ENCODE assay signal across 11 cellular contexts in genomic region chr5:78747703-78748359, GRCh38.
DNase-seq lines count a peak whose midpoint lies in the region; ATAC-seq, FAIRE-seq and TF ChIP-seq lines count a peak whose summit lies in the region.
"Had no signal": no experiment of that assay in that cellular context is flagged by ENCODE, and none has a peak within 500 bp of the region (broad histone marks: within the 10 kb centered on the region; RNA-seq: fewer than 3 reads in every experiment).

No MANE protein-coding gene starts in this region.

- FAIRE-seq in astrocyte (lab: Jason Lieb, UNC): peak; percentile 98

- no peaks in the 10 kb centered on the region for H3F3A ChIP-seq in PC-3 (ENCODE audit: low read length, unreplicated experiment)

- H3K4me1 Mint-ChIP-seq in astrocyte (ENCODE audit: low read depth, unreplicated experiment): peaks cover 9% of the 10 kb centered on the region
- H3K4me1 Mint-ChIP-seq in activated naive CD4-positive, alpha-beta T cell treated with anti-CD3 and anti-CD28 coated beads, Interleukin-2, amount 10 ng/mL, durations not matched to agents 7 days and 5 days: no peaks in the 10 kb centered on the region

- H3K27ac ChIP-seq in astrocyte (ENCODE audit: low read depth, low read length) (peak overlapping the region; percentile 82), PC-3 (ENCODE audit: low read length) (no peak overlapping the region)
- H3K27ac ChIP-seq: VCaP had no signal

- no TSS peak for BruUV-seq in PC-3 (replicated peaks; lab: Mats Ljungman, UMichigan)

- H3K79me2 ChIP-seq in astrocyte (ENCODE audit: insufficient read depth, low read length) (no peaks in the 10 kb centered on the region), PC-3 (ENCODE audit: low read length) (no peaks in the 10 kb centered on the region)

- DNase-seq in ELR (ENCODE audit: low read depth) (peak; percentile 43), astrocyte (ENCODE audit: low read depth) (peak; percentile 93), globus pallidus (ENCODE audit: low spot score) (peak; percentile 54), sciatic nerve (ENCODE audit: low spot score) (no peak), PC-3 (no peak)
- DNase-seq in activated naive CD4-positive, alpha-beta T cell treated with anti-CD3 and anti-CD28 coated beads, Interleukin-2, amount 10 ng/mL, durations not matched to agents 7 days and 5 days: no peak
- DNase-seq: effector memory CD8-positive, alpha-beta T cell; NCI-H1436 had no signal

- CTCF ChIA-PET in PC-3 (lab: Charles Lee): no interaction called here
- CTCF ChIA-PET in activated naive CD4-positive, alpha-beta T cell treated with anti-CD3 and anti-CD28 coated beads, Interleukin-2, amount 10 ng/mL, durations not matched to agents 7 days and 5 days (lab: Charles Lee): no interaction called here

- no peaks in the 10 kb centered on the region for H3K9me2 ChIP-seq in PC-3 (replicated peaks; ENCODE audit: low read length)

- TF ChIP-seq CTCF in astrocyte (IDR thresholded peaks at IDR 0.05; ENCODE audit: insufficient read depth, low read depth, low read length): no peak
- no peak for TF ChIP-seq CTCF in PC-3 (conservative IDR thresholded peaks at IDR 0.05; ENCODE audit: low read depth, low read length)

- H3K4me3 Mint-ChIP-seq in astrocyte (ENCODE audit: unreplicated experiment): no peak overlapping the region
- H3K4me3 Mint-ChIP-seq in activated naive CD4-positive, alpha-beta T cell treated with anti-CD3 and anti-CD28 coated beads, Interleukin-2, amount 10 ng/mL, durations not matched to agents 7 days and 5 days: no peak overlapping the region
- H3K4me3 Mint-ChIP-seq: effector memory CD8-positive, alpha-beta T cell had no signal

- peak; percentile 92 for ATAC-seq in sciatic nerve
- ATAC-seq in GM19035 (IDR thresholded peaks at IDR 0.05; ENCODE audit: unreplicated experiment): no peak
- ATAC-seq in PC-3: no peak
- ATAC-seq in HG03571 (IDR thresholded peaks at IDR 0.05; ENCODE audit: unreplicated experiment): no peak
- ATAC-seq: effector memory CD8-positive, alpha-beta T cell had no signal

- H4K20me1 ChIP-seq in astrocyte (ENCODE audit: insufficient read depth, low read length) (no peaks in the 10 kb centered on the region), PC-3 (ENCODE audit: low read length) (no peaks in the 10 kb centered on the region)

- peaks cover 5% of the 10 kb centered on the region for H3K27me3 ChIP-seq in astrocyte (ENCODE audit: insufficient read depth, low read length)
- no peaks in the 10 kb centered on the region for H3K27me3 ChIP-seq in PC-3 (ENCODE audit: low read length)

- H3K4me1 ChIP-seq in astrocyte (ENCODE audit: insufficient read depth, low read length): peaks cover 22% of the 10 kb centered on the region
- no peaks in the 10 kb centered on the region for H3K4me1 ChIP-seq in PC-3 (ENCODE audit: insufficient read depth, low read length)

- peaks cover 2% of the 10 kb centered on the region for H3K36me3 Mint-ChIP-seq in astrocyte (ENCODE audit: low read depth, unreplicated experiment)
- no peaks in the 10 kb centered on the region for H3K36me3 Mint-ChIP-seq in activated naive CD4-positive, alpha-beta T cell treated with anti-CD3 and anti-CD28 coated beads, Interleukin-2, amount 10 ng/mL, durations not matched to agents 7 days and 5 days

- H3K9ac ChIP-seq in astrocyte (ENCODE audit: low read length): peak overlapping the region; percentile 66
- H3K9ac ChIP-seq in PC-3 (ENCODE audit: low read length): no peak overlapping the region

- H3K4me3 ChIP-seq in astrocyte (ENCODE audit: insufficient read depth, low read depth, low read length): no peak overlapping the region
- H3K4me3 ChIP-seq in PC-3 (ENCODE audit: low read length): no peak overlapping the region

- H3K36me3 ChIP-seq in astrocyte (ENCODE audit: insufficient read depth, low read length): no peaks in the 10 kb centered on the region
- no peaks in the 10 kb centered on the region for H3K36me3 ChIP-seq in PC-3 (ENCODE audit: low read depth, low read length)

- intact Hi-C loops in sciatic nerve (cut with DNase I): no loop called here
- intact Hi-C loops in PC-3 (cut with micrococcal nuclease): no loop called here

- peaks cover 8% of the 10 kb centered on the region for H3K27me3 Mint-ChIP-seq in astrocyte (ENCODE audit: low read depth, unreplicated experiment)
- peaks cover 22% of the 10 kb centered on the region for H3K27me3 Mint-ChIP-seq in activated naive CD4-positive, alpha-beta T cell treated with anti-CD3 and anti-CD28 coated beads, Interleukin-2, amount 10 ng/mL, durations not matched to agents 7 days and 5 days

- POLR2A ChIA-PET in PC-3 (lab: Charles Lee; ENCODE audit: unreplicated experiment): no interaction called here

- H3K27ac Mint-ChIP-seq in astrocyte (ENCODE audit: unreplicated experiment): peak overlapping the region; percentile 96
- no peak overlapping the region for H3K27ac Mint-ChIP-seq in activated naive CD4-positive, alpha-beta T cell treated with anti-CD3 and anti-CD28 coated beads, Interleukin-2, amount 10 ng/mL, durations not matched to agents 7 days and 5 days
- H3K27ac Mint-ChIP-seq: effector memory CD8-positive, alpha-beta T cell had no signal

- H3K9me3 ChIP-seq in astrocyte (ENCODE audit: insufficient read depth, low read depth, low read length) (no peaks in the 10 kb centered on the region), PC-3 (ENCODE audit: low read length) (no peaks in the 10 kb centered on the region)

- H2AFZ ChIP-seq in astrocyte (ENCODE audit: low read depth, low read length) (peak overlapping the region; percentile 53), PC-3 (ENCODE audit: low read length) (no peak overlapping the region)

- no peaks in the 10 kb centered on the region for H3K9me3 Mint-ChIP-seq in astrocyte (ENCODE audit: unreplicated experiment)
- H3K9me3 Mint-ChIP-seq in activated naive CD4-positive, alpha-beta T cell treated with anti-CD3 and anti-CD28 coated beads, Interleukin-2, amount 10 ng/mL, durations not matched to agents 7 days and 5 days: no peaks in the 10 kb centered on the region
- H3K9me3 Mint-ChIP-seq: effector memory CD8-positive, alpha-beta T cell had no signal

- H3K4me2 ChIP-seq in astrocyte (ENCODE audit: low read length) (peak overlapping the region; percentile 65), PC-3 (ENCODE audit: low read length) (no peak overlapping the region)

Comparison
In these comparisons a context has a peak if more than half of its experiments do, and no peak if none do; other contexts are left out.
1. DNase-seq: peak in ELR (single experiment), astrocyte (single experiment) and globus pallidus (single experiment); none in sciatic nerve (single experiment), PC-3 (single experiment) and activated naive CD4-positive, alpha-beta T cell treated with anti-CD3 and anti-CD28 coated beads, Interleukin-2, amount 10 ng/mL, durations not matched to agents 7 days and 5 days (single experiment).